ENCODE assay signal across 17 cellular contexts in genomic region chr1:181459067-181459466, GRCh38. TPM values are rescaled to one million over a fixed set of nuclear protein-coding genes. Genes with fewer than 3 reads are reported as not detected.
"Had no signal": no experiment of that assay in that cellular context is flagged by ENCODE, and none has a peak within 500 bp of the region (broad histone marks: within the 10 kb centered on the region; RNA-seq: fewer than 3 reads in every experiment).

No MANE protein-coding gene starts in this region.

- H3K27ac ChIP-seq: coronary artery, epithelial cell of prostate, esophagus squamous epithelium, hepatocyte, neutrophil, sigmoid colon, skin epidermis had no signal

- H3K27ac Mint-ChIP-seq: naive thymus-derived CD8-positive, alpha-beta T cell; type B pancreatic cell had no signal

- H3K4me3 Mint-ChIP-seq: naive thymus-derived CD8-positive, alpha-beta T cell; type B pancreatic cell had no signal

- H3K27me3 ChIP-seq: hepatocyte, sigmoid colon had no signal

- H3K36me3 ChIP-seq: esophagus squamous epithelium, neutrophil, sigmoid colon had no signal

- H3K4me3 ChIP-seq: coronary artery, esophagus squamous epithelium, hepatocyte, mucosa of descending colon, sigmoid colon, skin epidermis had no signal

- H3K36me3 Mint-ChIP-seq: type B pancreatic cell had no signal

- DNase-seq: effector CD8-positive, alpha-beta T cell; esophagus squamous epithelium; foreskin fibroblast; kidney glomerular epithelial cell; mucosa of descending colon; naive thymus-derived CD8-positive, alpha-beta T cell; sigmoid colon; stimulated activated naive CD4-positive, alpha-beta T cell treated with Interleukin-2 at 50 U/mL for 16 hours had no signal

- H3K4me1 Mint-ChIP-seq: naive thymus-derived CD8-positive, alpha-beta T cell had no signal

- H3K9me3 ChIP-seq: mucosa of descending colon, neutrophil had no signal

- H3K4me1 ChIP-seq: esophagus squamous epithelium, sigmoid colon had no signal

- ATAC-seq: left lobe of liver; mucosa of descending colon; naive thymus-derived CD8-positive, alpha-beta T cell had no signal

RNA-seq across cellular contexts. Expression of gene CACNA1E, which starts 24.2 kb away (rescaled TPM):
- total RNA-seq: chondrocyte; naive thymus-derived CD8-positive, alpha-beta T cell; pulmonary artery endothelial cell had no signal
- polyA plus RNA-seq: naive thymus-derived CD8-positive, alpha-beta T cell had no signal
